ENCODE assay signal across 14 cellular contexts in genomic region chr12:110536834-110537604, GRCh38. TPM values are rescaled to one million over a fixed set of nuclear protein-coding genes. Genes with fewer than 3 reads are reported as not detected.
A peak's percentile ranks its signal among the peaks of the same experiment; 100 is the strongest.
DNase-seq lines count a peak whose midpoint lies in the region; FAIRE-seq and TF ChIP-seq lines count a peak whose summit lies in the region.
"Had no signal": no experiment of that assay in that cellular context is flagged by ENCODE, and none has a peak within 500 bp of the region (broad histone marks: within the 10 kb centered on the region; RNA-seq: fewer than 3 reads in every experiment).

No MANE protein-coding gene starts in this region.

- H3K4me3 Mint-ChIP-seq in activated T-cell treated with anti-CD3 and anti-CD28 coated beads, Interleukin-2, amount 50 U/mL, for 24 hours = no peak overlapping the region
- H3K4me3 Mint-ChIP-seq: activated naive CD8-positive, alpha-beta T cell had no signal

- peaks cover 58% of the 10 kb centered on the region for H3K4me1 Mint-ChIP-seq in activated T-cell treated with anti-CD3 and anti-CD28 coated beads, Interleukin-2, amount 50 U/mL, for 24 hours (ENCODE audit: low read depth)

- H3K9ac ChIP-seq in mucosa of rectum (ENCODE audit: low read depth in 1 of 2, low read length in 2 of 2) = peak overlapping the region in 1 of 2 donors; percentile 3

- peak overlapping the region; percentile 58 to 74 for H3K27ac ChIP-seq in mucosa of rectum (ENCODE audit: low read depth in 2 of 2, low read length in 2 of 2)
- peak overlapping the region; percentile 61 to 76 for H3K27ac ChIP-seq in tibial artery

- DNase-seq in activated T-cell treated with anti-CD3 and anti-CD28 coated beads, Interleukin-2, amount 50 U/mL, for 24 hours = no peak
- DNase-seq in activated T-cell treated with anti-CD3 and anti-CD28 coated beads, Interleukin-2, amount 50 U/mL, for 1 hour = no peak
- DNase-seq in bronchial epithelial cell (ENCODE audit: low read depth) = peak; percentile 77
- no peak for DNase-seq in tibial artery
- DNase-seq in stimulated activated CD4-positive, alpha-beta T cell treated with anti-CD3 and anti-CD28 coated beads, Interleukin-12 subunit alpha, Interleukin-12 subunit beta, amount 100 ng/mL, for 4 hours = no peak
- no peak for DNase-seq in NOMO-1 treated with DMSO at 0.1 percent for 48 hours (lab: John Stamatoyannopoulos, UW; ENCODE audit: unreplicated experiment)
- DNase-seq in DMS79 treated with DMSO at 0.1 percent for 48 hours (lab: John Stamatoyannopoulos, UW) = no peak
- DNase-seq: activated CD8-positive, alpha-beta memory T cell treated with anti-CD3 and anti-CD28 coated beads for 24 hours; mesenchymal stem cell; NCI-H446; T1000 had no signal

- FAIRE-seq in bronchial epithelial cell (lab: Jason Lieb, UNC) = peak; percentile 79

- H3K36me3 ChIP-seq in bronchial epithelial cell (ENCODE audit: control insufficient read depth, insufficient read depth, low read length) (peaks cover 7% of the 10 kb centered on the region), mucosa of rectum (ENCODE audit: control insufficient read depth in 2 of 2, insufficient read depth in 2 of 2, low read length in 2 of 2) (peaks cover 27 to 39% of the 10 kb centered on the region in 2 donors), tibial artery (peaks cover 0 to 18% (median 18%) of the 10 kb centered on the region in 3 donors)

- TF ChIP-seq CTCF in bronchial epithelial cell (IDR thresholded peaks at IDR 0.05; ENCODE audit: insufficient read depth, low read length, severe bottlenecking) (no peak), tibial artery (IDR thresholded peaks at IDR 0.05) (no peak)

- intact Hi-C loops in tibial artery (cut with DNase I; ENCODE audit: low total_unique reads) = no loop called here

- peaks cover 23 to 26% of the 10 kb centered on the region in 2 donors for H3K4me1 ChIP-seq in mucosa of rectum (ENCODE audit: control insufficient read depth in 2 of 2, insufficient read depth in 2 of 2, low read length in 2 of 2)
- H3K4me1 ChIP-seq in tibial artery = peaks cover 0 to 47% (median 32%) of the 10 kb centered on the region in 4 donors

- H3K27me3 ChIP-seq in bronchial epithelial cell (ENCODE audit: control insufficient read depth, insufficient read depth, low read length) (no peaks in the 10 kb centered on the region), mucosa of rectum (ENCODE audit: control insufficient read depth in 2 of 2, insufficient read depth in 2 of 2, low read length in 2 of 2) (no peaks in the 10 kb centered on the region), tibial artery (no peaks in the 10 kb centered on the region)
- H3K27me3 ChIP-seq: upper lobe of right lung had no signal

- peak overlapping the region; percentile 71 for H3K27ac Mint-ChIP-seq in activated T-cell treated with anti-CD3 and anti-CD28 coated beads, Interleukin-2, amount 50 U/mL, for 24 hours
- H3K27ac Mint-ChIP-seq: activated naive CD8-positive, alpha-beta T cell had no signal

- H3K9me3 Mint-ChIP-seq in activated T-cell treated with anti-CD3 and anti-CD28 coated beads, Interleukin-2, amount 50 U/mL, for 24 hours = no peaks in the 10 kb centered on the region

- peaks cover 91% of the 10 kb centered on the region for H3K36me3 Mint-ChIP-seq in activated T-cell treated with anti-CD3 and anti-CD28 coated beads, Interleukin-2, amount 50 U/mL, for 24 hours (ENCODE audit: low read depth)

- H3K9me3 ChIP-seq in mucosa of rectum (ENCODE audit: control insufficient read depth in 2 of 2, low read length in 2 of 2) (no peaks in the 10 kb centered on the region), tibial artery (no peaks in the 10 kb centered on the region)
- H3K9me3 ChIP-seq: upper lobe of right lung had no signal

- H3K27me3 Mint-ChIP-seq in activated T-cell treated with anti-CD3 and anti-CD28 coated beads, Interleukin-2, amount 50 U/mL, for 24 hours = no peaks in the 10 kb centered on the region
- H3K27me3 Mint-ChIP-seq: activated naive CD8-positive, alpha-beta T cell had no signal

- H3K4me3 ChIP-seq in bronchial epithelial cell (ENCODE audit: low read depth, low read length) (no peak overlapping the region), mucosa of rectum (ENCODE audit: low read length in 2 of 2) (no peak overlapping the region), tibial artery (peak overlapping the region; percentile 17 to 27)
- H3K4me3 ChIP-seq: upper lobe of right lung had no signal

RNA-seq across cellular contexts. Expression of gene RAD9B, which starts 34.9 kb away (rescaled TPM):
- total RNA-seq in bronchial epithelial cell = 0.26 TPM in 2 replicates

RNA-seq across cellular contexts. Expression of gene VPS29, which starts 35.1 kb away (rescaled TPM):
- 46.5 and 55.3 TPM in 2 replicates for total RNA-seq in bronchial epithelial cell

RNA-seq across cellular contexts. Expression of gene PPTC7, which starts 46.1 kb away (rescaled TPM):
- 8.7 and 10.8 TPM in 2 replicates for total RNA-seq in bronchial epithelial cell

Comparison
In these comparisons a context has a peak if more than half of its experiments do, and no peak if none do; other contexts are left out.
1. H3K4me3 ChIP-seq: peak in tibial artery (2 of 2); none in bronchial epithelial cell (single experiment) and mucosa of rectum (0 of 2).